Comparison of ENCODE assay signal across 16 cellular contexts in the genomic region with DNA sequence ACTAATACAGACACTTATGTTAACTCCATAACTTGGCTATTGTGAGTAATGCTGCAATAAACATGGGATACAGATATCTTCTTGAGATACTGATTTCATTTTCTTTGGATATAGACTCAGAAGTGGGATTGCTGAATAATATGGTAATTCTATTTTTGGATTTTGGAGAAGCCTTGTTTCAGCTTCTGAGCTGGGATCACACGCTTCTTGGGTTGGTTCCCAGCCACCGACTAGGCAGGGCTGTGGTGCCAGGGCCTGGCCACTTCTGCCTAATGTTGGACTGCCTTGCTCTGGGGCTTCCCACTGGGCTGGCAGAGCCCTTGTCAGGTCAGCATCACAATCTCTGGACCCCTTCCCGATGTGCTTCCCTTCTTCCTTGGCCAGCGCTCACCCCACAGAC. TPM values are rescaled to one million over a fixed set of nuclear protein-coding genes. Genes with fewer than 3 reads are reported as not detected.
DNase-seq lines count a peak whose midpoint lies in the region; ATAC-seq and TF ChIP-seq lines count a peak whose summit lies in the region.
"Had no signal": no experiment of that assay in that cellular context is flagged by ENCODE, and none has a peak within 500 bp of the region (broad histone marks: within the 10 kb centered on the region; RNA-seq: fewer than 3 reads in every experiment).

No MANE protein-coding gene starts in this region.

- intact Hi-C loops in CD4-positive, alpha-beta memory T cell (cut with micrococcal nuclease): no loop called here

- no peaks in the 10 kb centered on the region for H3K79me2 ChIP-seq in ACC112 (ENCODE audit: control insufficient read depth, insufficient read depth, low read length, unreplicated experiment)

- DNase-seq in amygdala (lab: John Stamatoyannopoulos, UW) (peak in 32 of 56 donors; percentile 6 to 66 (median 26)), globus pallidus (ENCODE audit: low spot score) (peak; percentile 55), occipital lobe (lab: John Stamatoyannopoulos, UW) (peak; percentile 43), NCI-H1694 treated with DMSO at 0.1 percent for 48 hours (lab: John Stamatoyannopoulos, UW) (no peak), Peyer's patch (no peak)
- no peak for DNase-seq in CD4-positive, alpha-beta memory T cell
- DNase-seq: activated CD8-positive, alpha-beta memory T cell treated with anti-CD3 and anti-CD28 coated beads, Interleukin-2, amount 50 U/mL, for 4 hours; amniotic stem cell; GDM1; kidney; NCI-H2227 treated with DMSO at 0.1 percent for 48 hours; SHP77 had no signal

- CTCF ChIA-PET in CD4-positive, alpha-beta memory T cell (lab: Charles Lee; ENCODE audit: partially characterized antibody): no interaction called here

- H3K4me3 ChIP-seq in ACC112 (ENCODE audit: low read depth, low read length): no peak overlapping the region
- no peak overlapping the region for H3K4me3 ChIP-seq in Peyer's patch
- H3K4me3 ChIP-seq in CD4-positive, alpha-beta memory T cell (ENCODE audit: low read length in 2 of 2): no peak overlapping the region

- H3K4me1 Mint-ChIP-seq in CD4-positive, alpha-beta memory T cell: peaks cover 4 to 13% (median 9%) of the 10 kb centered on the region in 4 donors

- H3K27ac ChIP-seq in ACC112 (ENCODE audit: low read depth, low read length) (peak overlapping the region; percentile 4; the same call in 1 of the 2 replicates), Peyer's patch (peak overlapping the region in 1 of 4 donors; percentile 10)
- no peak overlapping the region for H3K27ac ChIP-seq in CD4-positive, alpha-beta memory T cell (ENCODE audit: low read depth, low read length)

- H2AFZ ChIP-seq in ACC112 (ENCODE audit: low read length, unreplicated experiment): no peak overlapping the region

- H3K36me3 ChIP-seq in ACC112 (ENCODE audit: insufficient read depth, low read length) (no peaks in the 10 kb centered on the region), Peyer's patch (no peaks in the 10 kb centered on the region)
- no peaks in the 10 kb centered on the region for H3K36me3 ChIP-seq in CD4-positive, alpha-beta memory T cell (ENCODE audit: insufficient read depth, low read length)

- no peaks in the 10 kb centered on the region for H3K9me3 ChIP-seq in Peyer's patch
- no peaks in the 10 kb centered on the region for H3K9me3 ChIP-seq in CD4-positive, alpha-beta memory T cell (ENCODE audit: control insufficient read depth in 1 of 2, low read length in 2 of 2)

- TF ChIP-seq POLR2A in Peyer's patch (IDR thresholded peaks at IDR 0.05): no peak

- TF ChIP-seq CTCF in Peyer's patch (IDR thresholded peaks at IDR 0.05): no peak

- no peaks in the 10 kb centered on the region for H3K36me3 Mint-ChIP-seq in CD4-positive, alpha-beta memory T cell

- no peaks in the 10 kb centered on the region for H3K4me1 ChIP-seq in ACC112 (ENCODE audit: control insufficient read depth, insufficient read depth, low read length, unreplicated experiment)
- H3K4me1 ChIP-seq in Peyer's patch: peaks cover 0 to 5% (median 1%) of the 10 kb centered on the region in 4 donors
- H3K4me1 ChIP-seq in CD4-positive, alpha-beta memory T cell (ENCODE audit: insufficient read depth, low read length): no peaks in the 10 kb centered on the region

- no peak overlapping the region for H3K27ac Mint-ChIP-seq in CD4-positive, alpha-beta memory T cell
- H3K27ac Mint-ChIP-seq: progenitor cell of endocrine pancreas had no signal

- no peak overlapping the region for H3K4me3 Mint-ChIP-seq in CD4-positive, alpha-beta memory T cell

- H3K27me3 ChIP-seq in ACC112 (ENCODE audit: insufficient read depth, low read length) (no peaks in the 10 kb centered on the region), Peyer's patch (no peaks in the 10 kb centered on the region)
- no peaks in the 10 kb centered on the region for H3K27me3 ChIP-seq in CD4-positive, alpha-beta memory T cell (ENCODE audit: insufficient read depth, low read length)

- POLR2A ChIA-PET in CD4-positive, alpha-beta memory T cell (lab: Charles Lee; ENCODE audit: partially characterized antibody): no interaction called here

- ATAC-seq in GM21360 (IDR thresholded peaks at IDR 0.05; ENCODE audit: unreplicated experiment): no peak

- no peaks in the 10 kb centered on the region for H3K27me3 Mint-ChIP-seq in CD4-positive, alpha-beta memory T cell
- H3K27me3 Mint-ChIP-seq: progenitor cell of endocrine pancreas had no signal

- H3K9me3 Mint-ChIP-seq in CD4-positive, alpha-beta memory T cell: no peaks in the 10 kb centered on the region

RNA-seq across cellular contexts. Expression of gene MCHR1, which starts 14.0 kb away (rescaled TPM):
- total RNA-seq in occipital lobe: 0.62 TPM
- total RNA-seq in Peyer's patch: not detected
- total RNA-seq in CD4-positive, alpha-beta memory T cell: not detected
- not detected for polyA plus RNA-seq in CD4-positive, alpha-beta memory T cell
- total RNA-seq: A172, kidney had no signal

RNA-seq across cellular contexts. Expression of gene MRTFA, which starts 28.8 kb away (rescaled TPM):
- total RNA-seq in occipital lobe (33.4 TPM), Peyer's patch (10 to 100 TPM; 36.3 to 98.2 (median 78.1) TPM)
- total RNA-seq in CD4-positive, alpha-beta memory T cell: 10 to 100 TPM; 79.1 to 91.6 TPM
- 10 to 100 TPM in 1 of 2 donors, 1 to 10 TPM in 1; 5.3 to 22.7 TPM for polyA plus RNA-seq in CD4-positive, alpha-beta memory T cell

Comparison
In these comparisons a context has a peak if more than half of its experiments do, and no peak if none do; other contexts are left out.
1. DNase-seq: peak in amygdala (32 of 56), globus pallidus (single experiment) and occipital lobe (single experiment); none in NCI-H1694 treated with DMSO at 0.1 percent for 48 hours (single experiment), Peyer's patch (0 of 3) and CD4-positive, alpha-beta memory T cell (0 of 5).